ENCODE assay signal across 1 cellular context in genomic region chr20:44522841-44523240, GRCh38.
TF ChIP-seq lines count a peak whose summit lies in the region.

No MANE protein-coding gene starts in this region.

TF ChIP-seq in WTC11, 78 proteins besides CTCF, POLR2A, EP300 and RAD21 (continued from another document):
- TF ChIP-seq, protein P1, sequence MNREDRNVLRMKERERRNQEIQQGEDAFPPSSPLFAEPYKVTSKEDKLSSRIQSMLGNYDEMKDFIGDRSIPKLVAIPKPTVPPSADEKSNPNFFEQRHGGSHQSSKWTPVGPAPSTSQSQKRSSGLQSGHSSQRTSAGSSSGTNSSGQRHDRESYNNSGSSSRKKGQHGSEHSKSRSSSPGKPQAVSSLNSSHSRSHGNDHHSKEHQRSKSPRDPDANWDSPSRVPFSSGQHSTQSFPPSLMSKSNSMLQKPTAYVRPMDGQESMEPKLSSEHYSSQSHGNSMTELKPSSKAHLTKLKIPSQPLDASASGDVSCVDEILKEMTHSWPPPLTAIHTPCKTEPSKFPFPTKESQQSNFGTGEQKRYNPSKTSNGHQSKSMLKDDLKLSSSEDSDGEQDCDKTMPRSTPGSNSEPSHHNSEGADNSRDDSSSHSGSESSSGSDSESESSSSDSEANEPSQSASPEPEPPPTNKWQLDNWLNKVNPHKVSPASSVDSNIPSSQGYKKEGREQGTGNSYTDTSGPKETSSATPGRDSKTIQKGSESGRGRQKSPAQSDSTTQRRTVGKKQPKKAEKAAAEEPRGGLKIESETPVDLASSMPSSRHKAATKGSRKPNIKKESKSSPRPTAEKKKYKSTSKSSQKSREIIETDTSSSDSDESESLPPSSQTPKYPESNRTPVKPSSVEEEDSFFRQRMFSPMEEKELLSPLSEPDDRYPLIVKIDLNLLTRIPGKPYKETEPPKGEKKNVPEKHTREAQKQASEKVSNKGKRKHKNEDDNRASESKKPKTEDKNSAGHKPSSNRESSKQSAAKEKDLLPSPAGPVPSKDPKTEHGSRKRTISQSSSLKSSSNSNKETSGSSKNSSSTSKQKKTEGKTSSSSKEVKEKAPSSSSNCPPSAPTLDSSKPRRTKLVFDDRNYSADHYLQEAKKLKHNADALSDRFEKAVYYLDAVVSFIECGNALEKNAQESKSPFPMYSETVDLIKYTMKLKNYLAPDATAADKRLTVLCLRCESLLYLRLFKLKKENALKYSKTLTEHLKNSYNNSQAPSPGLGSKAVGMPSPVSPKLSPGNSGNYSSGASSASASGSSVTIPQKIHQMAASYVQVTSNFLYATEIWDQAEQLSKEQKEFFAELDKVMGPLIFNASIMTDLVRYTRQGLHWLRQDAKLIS (CRISPR knock-in tag; IDR thresholded peaks at IDR 0.05; ENCODE audit: borderline replicate concordance) = no peak
- TF ChIP-seq NR2C2 (CRISPR knock-in tag; IDR thresholded peaks at IDR 0.05) (no peak), EMX1 (CRISPR knock-in tag; IDR thresholded peaks at IDR 0.05) (no peak), SMAD4 (CRISPR knock-in tag; IDR thresholded peaks at IDR 0.05) (no peak), ETV6 (CRISPR knock-in tag; IDR thresholded peaks at IDR 0.05) (no peak), ZNF416 (CRISPR knock-in tag; IDR thresholded peaks at IDR 0.05) (no peak), ZNF425 (CRISPR knock-in tag; conservative IDR thresholded peaks at IDR 0.05) (no peak), MYBL2 (CRISPR knock-in tag; IDR thresholded peaks at IDR 0.05) (no peak)
TF ChIP-seq in WTC11: peak in this region for 0.
